ENCODE assay signal across 9 cellular contexts in the genomic region with DNA sequence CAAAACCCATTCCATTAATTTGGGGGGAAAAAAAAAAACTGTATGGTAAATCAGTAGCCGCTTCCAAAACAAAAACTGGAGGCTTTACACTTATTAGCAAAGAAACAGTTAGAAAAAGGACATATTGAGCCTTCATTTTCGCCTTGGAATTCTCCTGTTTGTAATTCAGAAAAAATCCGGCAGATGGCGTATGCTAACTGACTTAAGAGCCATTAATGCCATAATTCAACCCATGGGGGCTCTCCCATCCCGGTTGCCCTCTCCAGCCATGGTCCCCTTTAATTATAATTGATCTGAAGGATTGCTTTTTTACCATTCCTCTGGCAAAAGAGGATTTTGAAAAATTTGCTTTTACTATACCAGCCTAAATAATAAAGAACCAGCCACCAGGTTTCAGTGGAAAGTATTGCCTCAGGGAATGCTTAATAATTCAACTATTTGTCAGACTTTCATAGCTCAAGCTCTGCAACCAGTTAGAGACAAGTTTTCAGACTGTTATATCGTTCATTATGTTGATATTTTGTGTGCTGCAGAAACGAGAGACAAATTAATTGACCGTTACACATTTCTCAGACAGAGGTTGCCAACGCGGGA. TPM values are rescaled to one million over a fixed set of nuclear protein-coding genes. Genes with fewer than 3 reads are reported as not detected.
DNase-seq lines count a peak whose midpoint lies in the region; FAIRE-seq and TF ChIP-seq lines count a peak whose summit lies in the region.
"Had no signal": no experiment of that assay in that cellular context is flagged by ENCODE, and none has a peak within 500 bp of the region (broad histone marks: within the 10 kb centered on the region; RNA-seq: fewer than 3 reads in every experiment).

No MANE protein-coding gene starts in this region.

- no peaks in the 10 kb centered on the region for H3K27me3 ChIP-seq in bronchial epithelial cell (ENCODE audit: control insufficient read depth, insufficient read depth, low read length)

- no peak overlapping the region for H3K27ac ChIP-seq in C4-2B

- no peak overlapping the region for H3K4me3 ChIP-seq in bronchial epithelial cell (ENCODE audit: low read depth, low read length)

- TF ChIP-seq CTCF in C4-2B (conservative IDR thresholded peaks at IDR 0.05) (peak; percentile 65), bronchial epithelial cell (IDR thresholded peaks at IDR 0.05; ENCODE audit: insufficient read depth, low read length, severe bottlenecking) (peak; percentile 55)

- DNase-seq in HT-29 (ENCODE audit: low spot score) (peak; percentile 88), bronchial epithelial cell (ENCODE audit: low read depth) (peak; percentile 53), middle frontal gyrus (ENCODE audit: extremely low spot score, low spot score) (peak; percentile 81), HTR-8/SVneo (ENCODE audit: insufficient read length, low spot score) (no peak), NCI-H1417 (lab: John Stamatoyannopoulos, UW) (no peak), NCI-H1092 (lab: John Stamatoyannopoulos, UW) (no peak), NCI-H774 (lab: John Stamatoyannopoulos, UW) (no peak)

- H3K36me3 ChIP-seq in bronchial epithelial cell (ENCODE audit: control insufficient read depth, insufficient read depth, low read length) = no peaks in the 10 kb centered on the region

- FAIRE-seq in bronchial epithelial cell (lab: Jason Lieb, UNC) (no peak), HTR-8/SVneo (lab: Jason Lieb, UNC) (no peak)
- FAIRE-seq: islet of Langerhans had no signal

RNA-seq across cellular contexts. Expression of a gene that starts 9.4 kb away (rescaled TPM):
- 1,651 and 2,156 TPM in 2 replicates for total RNA-seq in HT-29 (2014; rRNA removed; shearing (Covaris generic))
- 1,828 and 1,902 TPM in 2 replicates for total RNA-seq in bronchial epithelial cell

RNA-seq across cellular contexts. Expression of a gene that starts 18.9 kb away (rescaled TPM):
- 19.2 and 26.0 TPM in 2 replicates for total RNA-seq in HT-29 (2014; rRNA removed; shearing (Covaris generic))
- total RNA-seq in bronchial epithelial cell = 30.3 and 34.2 TPM in 2 replicates

RNA-seq across cellular contexts. Expression of a gene that starts 28.5 kb away (rescaled TPM):
- total RNA-seq in HT-29 (2014; rRNA removed; shearing (Covaris generic)) = 3.3 and 3.4 TPM in 2 replicates
- 12.0 and 13.4 TPM in 2 replicates for total RNA-seq in bronchial epithelial cell

Comparison
In these comparisons a context has a peak if more than half of its experiments do, and no peak if none do; other contexts are left out.
1. DNase-seq: peak in HT-29 (single experiment), bronchial epithelial cell (single experiment) and middle frontal gyrus (single experiment); none in HTR-8/SVneo (single experiment), NCI-H1417 (0 of 3), NCI-H1092 (single experiment) and NCI-H774 (single experiment).